Comparison of ENCODE assay signal across 24 cellular contexts in the genomic region with DNA sequence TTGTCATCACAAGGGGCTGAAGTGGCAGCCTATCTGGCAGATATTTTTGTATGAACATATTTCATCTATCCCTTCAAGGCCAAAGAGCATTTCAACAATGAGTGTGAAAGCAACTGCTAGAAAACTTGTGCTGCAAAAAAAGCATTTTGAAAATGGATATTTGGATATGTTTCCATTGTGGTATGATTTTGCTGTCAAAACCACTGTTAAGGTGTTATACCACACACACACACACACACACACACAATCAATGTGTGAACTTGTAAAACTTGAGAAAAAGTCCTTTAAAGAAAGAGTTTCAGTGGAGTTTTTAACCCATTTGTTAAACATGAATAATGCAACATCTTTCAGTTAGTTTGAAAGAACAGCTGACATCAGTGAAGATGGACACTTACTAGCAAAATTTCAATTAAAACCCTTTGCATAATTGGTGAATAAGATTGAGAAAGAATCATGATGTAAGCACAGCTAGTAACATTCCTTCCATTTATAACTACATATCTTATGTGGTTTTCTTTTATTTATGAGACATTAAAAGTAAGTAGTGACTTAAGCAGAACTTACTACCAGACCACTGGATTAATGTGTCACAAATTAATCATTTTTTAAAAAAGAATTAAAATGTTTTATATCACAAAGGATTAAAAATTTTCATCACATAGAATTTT.
DNase-seq lines count a peak whose midpoint lies in the region; ATAC-seq, FAIRE-seq and TF ChIP-seq lines count a peak whose summit lies in the region.
"Had no signal": no experiment of that assay in that cellular context is flagged by ENCODE, and none has a peak within 500 bp of the region (broad histone marks: within the 10 kb centered on the region; RNA-seq: fewer than 3 reads in every experiment).

No MANE protein-coding gene starts in this region.

- H3K27ac ChIP-seq in astrocyte (ENCODE audit: low read depth, low read length) = no peak overlapping the region

- H3K4me1 Mint-ChIP-seq in astrocyte (ENCODE audit: low read depth, unreplicated experiment) (peaks cover 19% of the 10 kb centered on the region), immature natural killer cell (peaks cover 62 to 70% of the 10 kb centered on the region in 2 donors)

- TF ChIP-seq CTCF in astrocyte (IDR thresholded peaks at IDR 0.05; ENCODE audit: insufficient read depth, low read depth, low read length) = no peak

- H3K79me2 ChIP-seq in astrocyte (ENCODE audit: insufficient read depth, low read length) = peaks cover 10% of the 10 kb centered on the region

- H3K4me3 ChIP-seq in astrocyte (ENCODE audit: insufficient read depth, low read depth, low read length) = no peak overlapping the region

- FAIRE-seq in H54 (lab: Jason Lieb, UNC) (peak; percentile 87), astrocyte (lab: Jason Lieb, UNC) (peak; percentile 5)
- FAIRE-seq: H1 had no signal

- peaks cover 3% of the 10 kb centered on the region for H3K9me3 ChIP-seq in astrocyte (ENCODE audit: insufficient read depth, low read depth, low read length)
- H3K9me3 ChIP-seq: Caco-2 had no signal

- DNase-seq in AG20443 (ENCODE audit: low spot score) (peak; percentile 30), H54 (ENCODE audit: insufficient read length, low spot score) (no peak), astrocyte (ENCODE audit: low read depth) (no peak), immature natural killer cell (peak; percentile 49 to 67 (median 60)), HPDE6-E6E7 (ENCODE audit: extremely low spot score) (no peak)
- DNase-seq in activated CD4-positive, alpha-beta T cell treated with anti-CD3 and anti-CD28 coated beads for 1 hour = no peak
- DNase-seq: Caco-2; CD4-positive, CD25-positive, alpha-beta regulatory T cell; HFFc6; Kasumi-1; MV-4-11; NCI-H1417 treated with DMSO at 0.1 percent for 48 hours; NCI-H1930; NCI-H2171; NCI-H446; NCI-H748 treated with DMSO at 0.1 percent for 48 hours; OCI-M1; RPMI8226; SIG-M5 had no signal

- H3K36me3 Mint-ChIP-seq in astrocyte (ENCODE audit: low read depth, unreplicated experiment) (no peaks in the 10 kb centered on the region), immature natural killer cell (no peaks in the 10 kb centered on the region)
- H3K36me3 Mint-ChIP-seq: IgD-negative memory B cell had no signal

- H3K4me1 ChIP-seq in astrocyte (ENCODE audit: insufficient read depth, low read length) = peaks cover 11% of the 10 kb centered on the region
- H3K4me1 ChIP-seq: Caco-2 had no signal

- H3K9ac ChIP-seq in astrocyte (ENCODE audit: low read length) = no peak overlapping the region

- H3K9me3 Mint-ChIP-seq in astrocyte (ENCODE audit: unreplicated experiment) (no peaks in the 10 kb centered on the region), immature natural killer cell (no peaks in the 10 kb centered on the region)
- H3K9me3 Mint-ChIP-seq: HFFc6, IgD-negative memory B cell had no signal

- TF ChIP-seq POLR2A in H54 (IDR thresholded peaks at IDR 0.05; ENCODE audit: low read depth, low read length) = no peak

- no peak overlapping the region for H3K4me2 ChIP-seq in astrocyte (ENCODE audit: low read length)

- H3K4me3 Mint-ChIP-seq in astrocyte (ENCODE audit: unreplicated experiment) (no peak overlapping the region), immature natural killer cell (peak overlapping the region; percentile 42 to 61 (median 55))
- H3K4me3 Mint-ChIP-seq: B cell; CD4-positive, CD25-positive, alpha-beta regulatory T cell; HFFc6; IgD-negative memory B cell had no signal

- H3K27me3 Mint-ChIP-seq in astrocyte (ENCODE audit: low read depth, unreplicated experiment) (no peaks in the 10 kb centered on the region), immature natural killer cell (ENCODE audit: low read depth in 3 of 3) (peaks cover 3 to 22% (median 14%) of the 10 kb centered on the region in 3 donors)
- H3K27me3 Mint-ChIP-seq: B cell; CD4-positive, CD25-positive, alpha-beta regulatory T cell; IgD-negative memory B cell had no signal

- H3K27me3 ChIP-seq in astrocyte (ENCODE audit: insufficient read depth, low read length) = no peaks in the 10 kb centered on the region

- ATAC-seq in HG03108 (IDR thresholded peaks at IDR 0.05; ENCODE audit: unreplicated experiment) (no peak), HG03025 (IDR thresholded peaks at IDR 0.05; ENCODE audit: low FRiP score, unreplicated experiment) (no peak)

- H3K27ac Mint-ChIP-seq in astrocyte (ENCODE audit: unreplicated experiment) = no peak overlapping the region
- peak overlapping the region in 4 of 6 donors; percentile 29 to 73 (median 38) for H3K27ac Mint-ChIP-seq in immature natural killer cell
- H3K27ac Mint-ChIP-seq: B cell, HFFc6, IgD-negative memory B cell had no signal

- no peaks in the 10 kb centered on the region for H3K36me3 ChIP-seq in astrocyte (ENCODE audit: insufficient read depth, low read length)

- H4K20me1 ChIP-seq in astrocyte (ENCODE audit: insufficient read depth, low read length) = peaks cover 25% of the 10 kb centered on the region

- H2AFZ ChIP-seq in astrocyte (ENCODE audit: low read depth, low read length) = no peak overlapping the region

Comparison
In these comparisons a context has a peak if more than half of its experiments do, and no peak if none do; other contexts are left out.
1. DNase-seq: peak in AG20443 (single experiment) and immature natural killer cell (3 of 3); none in H54 (single experiment), astrocyte (single experiment), HPDE6-E6E7 (single experiment) and activated CD4-positive, alpha-beta T cell treated with anti-CD3 and anti-CD28 coated beads for 1 hour (single experiment).